Comparison of ENCODE assay signal across 20 cellular contexts in genomic region chr17:27575912-27576252, GRCh38. TPM values are rescaled to one million over a fixed set of nuclear protein-coding genes. Genes with fewer than 3 reads are reported as not detected.
A peak's percentile ranks its signal among the peaks of the same experiment; 100 is the strongest.
DNase-seq lines count a peak whose midpoint lies in the region; ATAC-seq and TF ChIP-seq lines count a peak whose summit lies in the region.
"Had no signal": no experiment of that assay in that cellular context is flagged by ENCODE, and none has a peak within 500 bp of the region (broad histone marks: within the 10 kb centered on the region; RNA-seq: fewer than 3 reads in every experiment).

No MANE protein-coding gene starts in this region.

- peaks cover 9% of the 10 kb centered on the region for H4K20me1 ChIP-seq in smooth muscle cell (ENCODE audit: low read depth)

- peaks cover 10% of the 10 kb centered on the region for H3K9me3 Mint-ChIP-seq in activated CD4-positive, alpha-beta T cell treated with anti-CD3 and anti-CD28 coated beads, Interleukin-2, amount 10 ng/mL, durations not matched to agents 24 days and 14 days
- H3K9me3 Mint-ChIP-seq in activated CD4-positive, alpha-beta T cell treated with anti-CD3 and anti-CD28 coated beads, Interleukin-2, amount 10 ng/mL, durations not matched to agents 7 days and 5 days, result no peaks in the 10 kb centered on the region
- H3K9me3 Mint-ChIP-seq: endodermal cell had no signal

- H3K36me3 Mint-ChIP-seq in activated CD4-positive, alpha-beta T cell treated with anti-CD3 and anti-CD28 coated beads, Interleukin-2, amount 10 ng/mL, durations not matched to agents 24 days and 14 days (ENCODE audit: low read depth), result peaks cover 37% of the 10 kb centered on the region
- H3K36me3 Mint-ChIP-seq in activated CD4-positive, alpha-beta T cell treated with anti-CD3 and anti-CD28 coated beads, Interleukin-2, amount 10 ng/mL, durations not matched to agents 7 days and 5 days (ENCODE audit: low read depth), result peaks cover 14% of the 10 kb centered on the region

- WGBS in smooth muscle cell (ENCODE audit: low lambda C conversion rate), result 86% methylated on average over 2 of the region's 2 CpGs

- H3K9me3 ChIP-seq in WERI-Rb-1 (ENCODE audit: severe bottlenecking), result no peaks in the 10 kb centered on the region
- H3K9me3 ChIP-seq in smooth muscle cell (replicated peaks; ENCODE audit: low read depth), result no peaks in the 10 kb centered on the region

- peaks cover 36% of the 10 kb centered on the region for H3K4me1 ChIP-seq in smooth muscle cell (ENCODE audit: low read depth)

- TF ChIP-seq CTCF in WERI-Rb-1 (IDR thresholded peaks at IDR 0.05; ENCODE audit: low read depth, low read length), result no peak
- no peak for TF ChIP-seq CTCF in smooth muscle cell (IDR thresholded peaks at IDR 0.05; ENCODE audit: borderline replicate concordance, insufficient read depth, poor library complexity, severe bottlenecking)
- TF ChIP-seq CTCF in omental fat pad (IDR thresholded peaks at IDR 0.05), result no peak

- H3K4me3 Mint-ChIP-seq in activated CD4-positive, alpha-beta T cell treated with anti-CD3 and anti-CD28 coated beads, Interleukin-2, amount 10 ng/mL, durations not matched to agents 24 days and 14 days, result no peak overlapping the region
- H3K4me3 Mint-ChIP-seq in activated CD4-positive, alpha-beta T cell treated with anti-CD3 and anti-CD28 coated beads, Interleukin-2, amount 10 ng/mL, durations not matched to agents 7 days and 5 days, result no peak overlapping the region
- H3K4me3 Mint-ChIP-seq: endodermal cell had no signal

- H3F3A ChIP-seq in smooth muscle cell (ENCODE audit: low read depth), result peaks cover 41% of the 10 kb centered on the region

- H3K4me3 ChIP-seq in WERI-Rb-1 (ENCODE audit: low read depth, low read length), result no peak overlapping the region
- no peak overlapping the region for H3K4me3 ChIP-seq in smooth muscle cell
- H3K4me3 ChIP-seq: lung had no signal

- H3K4me2 ChIP-seq in smooth muscle cell, result peak overlapping the region; percentile 73

- H3K79me2 ChIP-seq in smooth muscle cell (ENCODE audit: low read depth), result peaks cover 59% of the 10 kb centered on the region

- intact Hi-C loops in activated CD4-positive, alpha-beta T cell treated with anti-CD3 and anti-CD28 coated beads, Interleukin-2, amount 10 ng/mL, durations not matched to agents 24 days and 14 days (cut with micrococcal nuclease), result loop anchor here (1.0 kb wide), 1 partner anchor 10 kb away; no protein-coding TSS in a partner anchor

- H3K4me1 Mint-ChIP-seq in activated CD4-positive, alpha-beta T cell treated with anti-CD3 and anti-CD28 coated beads, Interleukin-2, amount 10 ng/mL, durations not matched to agents 24 days and 14 days, result peaks cover 82% of the 10 kb centered on the region
- peaks cover 83% of the 10 kb centered on the region for H3K4me1 Mint-ChIP-seq in activated CD4-positive, alpha-beta T cell treated with anti-CD3 and anti-CD28 coated beads, Interleukin-2, amount 10 ng/mL, durations not matched to agents 7 days and 5 days

- H3K9ac ChIP-seq in smooth muscle cell (ENCODE audit: low read depth), result peak overlapping the region; percentile 87

- CTCF ChIA-PET in activated CD4-positive, alpha-beta T cell treated with anti-CD3 and anti-CD28 coated beads, Interleukin-2, amount 10 ng/mL, durations not matched to agents 7 days and 5 days (lab: Charles Lee), result interaction anchor here (1.2 to 2.4 kb wide), 3 partner anchors 10 to 23 kb away, joined by 3 to 6 read pairs (median 3); no protein-coding TSS in a partner anchor

- no peak for DNase-seq in activated CD4-positive, alpha-beta T cell treated with anti-CD3 and anti-CD28 coated beads, Interleukin-2, amount 10 ng/mL, durations not matched to agents 24 days and 14 days
- DNase-seq in activated CD4-positive, alpha-beta T cell treated with anti-CD3 and anti-CD28 coated beads, Interleukin-2, amount 10 ng/mL, durations not matched to agents 7 days and 5 days, result no peak
- DNase-seq in WERI-Rb-1 (no peak), left kidney (ENCODE audit: low read depth, low spot score) (peak; percentile 49), smooth muscle cell (lab: John Stamatoyannopoulos, UW; ENCODE audit: unreplicated experiment) (no peak), omental fat pad (ENCODE audit: low spot score) (no peak), NCI-H2227 treated with DMSO at 0.1 percent for 48 hours (lab: John Stamatoyannopoulos, UW) (no peak)
- DNase-seq: activated CD4-positive, CD25-positive, alpha-beta regulatory T cell; activated gamma-delta T cell; cerebellar nuclear complex; DMS153; GDM1; NCI-H2107; NCI-H526; Right ventricle myocardium superior; stimulated activated CD4-positive, alpha-beta T cell treated with anti-CD3 and anti-CD28 coated beads, Interleukin-2, amount 100 ng/mL, for 24 hours had no signal

- H3K27me3 ChIP-seq in WERI-Rb-1 (ENCODE audit: insufficient read depth, low read depth, severe bottlenecking) (no peaks in the 10 kb centered on the region), smooth muscle cell (ENCODE audit: low read depth) (no peaks in the 10 kb centered on the region)

- POLR2A ChIA-PET in activated CD4-positive, alpha-beta T cell treated with anti-CD3 and anti-CD28 coated beads, Interleukin-2, amount 10 ng/mL, durations not matched to agents 7 days and 5 days (lab: Charles Lee), result no interaction called here

- H3K36me3 ChIP-seq in WERI-Rb-1, result peaks cover 12% of the 10 kb centered on the region
- no peaks in the 10 kb centered on the region for H3K36me3 ChIP-seq in smooth muscle cell (ENCODE audit: low read depth)

- no peak for ATAC-seq in GM19328 (IDR thresholded peaks at IDR 0.05; ENCODE audit: unreplicated experiment)
- ATAC-seq in omental fat pad (ENCODE audit: low FRiP score), result no peak

- no peak overlapping the region for H2AFZ ChIP-seq in smooth muscle cell (ENCODE audit: low read depth)

- no peaks in the 10 kb centered on the region for H3K27me3 Mint-ChIP-seq in activated CD4-positive, alpha-beta T cell treated with anti-CD3 and anti-CD28 coated beads, Interleukin-2, amount 10 ng/mL, durations not matched to agents 24 days and 14 days
- H3K27me3 Mint-ChIP-seq in activated CD4-positive, alpha-beta T cell treated with anti-CD3 and anti-CD28 coated beads, Interleukin-2, amount 10 ng/mL, durations not matched to agents 7 days and 5 days, result no peaks in the 10 kb centered on the region

- peak overlapping the region; percentile 93 for H3K27ac ChIP-seq in WERI-Rb-1
- peak overlapping the region; percentile 98 for H3K27ac ChIP-seq in smooth muscle cell (ENCODE audit: low read depth)
- H3K27ac ChIP-seq: C4-2B had no signal

- H3K27ac Mint-ChIP-seq in activated CD4-positive, alpha-beta T cell treated with anti-CD3 and anti-CD28 coated beads, Interleukin-2, amount 10 ng/mL, durations not matched to agents 24 days and 14 days, result peak overlapping the region; percentile 86
- H3K27ac Mint-ChIP-seq in activated CD4-positive, alpha-beta T cell treated with anti-CD3 and anti-CD28 coated beads, Interleukin-2, amount 10 ng/mL, durations not matched to agents 7 days and 5 days, result no peak overlapping the region

RNA-seq across cellular contexts. Expression of gene LGALS9, which starts 55.1 kb away (rescaled TPM):
- 46.4 and 51.6 TPM in 2 replicates for total RNA-seq in activated CD4-positive, alpha-beta T cell treated with anti-CD3 and anti-CD28 coated beads, Interleukin-2, amount 10 ng/mL, durations not matched to agents 24 days and 14 days
- 100 to 1,000 TPM; 223 to 233 TPM for total RNA-seq in activated CD4-positive, alpha-beta T cell treated with anti-CD3 and anti-CD28 coated beads, Interleukin-2, amount 10 ng/mL, durations not matched to agents 7 days and 5 days
- 5.8 and 20.6 TPM in 2 replicates for total RNA-seq in smooth muscle cell
- polyA plus RNA-seq in smooth muscle cell, result 9.7 and 21.7 TPM in 2 replicates
- total RNA-seq in omental fat pad, result 100 to 1,000 TPM in 1 of 4 donors, 10 to 100 TPM in 3; 36.3 to 172 (median 54.3) TPM
